ENCODE assay signal across 8 cellular contexts in genomic region chr5:150779397-150780179, GRCh38. TPM values are rescaled to one million over a fixed set of nuclear protein-coding genes. Genes with fewer than 3 reads are reported as not detected.
DNase-seq lines count a peak whose midpoint lies in the region; ATAC-seq, FAIRE-seq and TF ChIP-seq lines count a peak whose summit lies in the region.

No MANE protein-coding gene starts in this region.

- peaks cover 7% of the 10 kb centered on the region for H3K79me1 ChIP-seq in mesenchymal stem cell (replicated peaks; ENCODE audit: low read length, poor library complexity, severe bottlenecking)

- CTCF ChIA-PET in CD8-positive, alpha-beta memory T cell (lab: Charles Lee), result interaction anchor here (0.7 to 4.2 kb wide), 12 partner anchors 9 to 321 kb away, joined by 3 to 41 read pairs (median 5); partner anchors contain the start of genes DCTN4, IRGM and RBM22

- ATAC-seq in HG03159 (IDR thresholded peaks at IDR 0.05; ENCODE audit: unreplicated experiment), result peak; percentile 5

- H3K23ac ChIP-seq in mesenchymal stem cell (ENCODE audit: low read length in 2 of 2), result no peak overlapping the region

- H3K4me3 Mint-ChIP-seq in CD8-positive, alpha-beta memory T cell, result peak overlapping the region; percentile 89 to 98 (median 95)

- in situ Hi-C loops in astrocyte of the cerebellum (cut with HindIII; ENCODE audit: low sequenced_read_pairs), result no loop called here
- in situ Hi-C loops in G401 (cut with HindIII; ENCODE audit: low sequenced_read_pairs), result no loop called here

- peak overlapping the region; percentile 77 to 83 for H3K4ac ChIP-seq in mesenchymal stem cell (ENCODE audit: low read depth in 1 of 2, low read length in 2 of 2)

- H3K18ac ChIP-seq in mesenchymal stem cell (ENCODE audit: low read depth in 1 of 2, low read length in 2 of 2), result peak overlapping the region; percentile 86 to 97

- peak overlapping the region; percentile 59 for H3K27ac ChIP-seq in CD8-positive, alpha-beta memory T cell (ENCODE audit: low read depth, low read length)
- H3K27ac ChIP-seq in mesenchymal stem cell (ENCODE audit: low read length, poor library complexity, severe bottlenecking), result peak overlapping the region; percentile 78

- H3K4me2 ChIP-seq in mesenchymal stem cell (ENCODE audit: low read length, poor library complexity, severe bottlenecking), result peak overlapping the region; percentile 86

- no peaks in the 10 kb centered on the region for H3K27me3 ChIP-seq in CD8-positive, alpha-beta memory T cell (ENCODE audit: insufficient read depth, low read length, poor library complexity, severe bottlenecking)
- no peaks in the 10 kb centered on the region for H3K27me3 ChIP-seq in mesenchymal stem cell (ENCODE audit: control insufficient read depth in 1 of 2, insufficient read depth in 1 of 2, low read length in 2 of 2)

- no peaks in the 10 kb centered on the region for H3K36me3 ChIP-seq in CD8-positive, alpha-beta memory T cell (ENCODE audit: insufficient read depth, low read length)
- peaks cover 0 to 31% of the 10 kb centered on the region in 2 experiments for H3K36me3 ChIP-seq in mesenchymal stem cell (ENCODE audit: control insufficient read depth in 1 of 2, insufficient read depth in 2 of 2, low read depth in 1 of 2, low read length in 2 of 2)

- H2BK12ac ChIP-seq in mesenchymal stem cell (ENCODE audit: low read length in 2 of 2), result peak overlapping the region; percentile 28 to 60

- peak overlapping the region; percentile 93 for H2BK15ac ChIP-seq in mesenchymal stem cell (ENCODE audit: low read depth, poor library complexity, severe bottlenecking)

- H3K4me3 ChIP-seq in CD8-positive, alpha-beta memory T cell (ENCODE audit: low read length), result peak overlapping the region; percentile 67
- H3K4me3 ChIP-seq in astrocyte of the cerebellum (ENCODE audit: low read depth, low read length) (peak overlapping the region; percentile 78), mesenchymal stem cell (ENCODE audit: insufficient read depth in 1 of 2, low read depth in 1 of 2, low read length in 2 of 2) (peak overlapping the region; percentile 75 to 95)

- peak overlapping the region; percentile 86 to 95 (median 92) for H3K27ac Mint-ChIP-seq in CD8-positive, alpha-beta memory T cell

- H3K4me1 Mint-ChIP-seq in CD8-positive, alpha-beta memory T cell, result peaks cover 59 to 71% (median 64%) of the 10 kb centered on the region in 3 donors

- H3K14ac ChIP-seq in mesenchymal stem cell (ENCODE audit: low read length in 2 of 2), result peak overlapping the region in 1 of 2 experiments; percentile 76

- peaks cover 1 to 7% of the 10 kb centered on the region in 2 donors for H3K27me3 Mint-ChIP-seq in CD8-positive, alpha-beta memory T cell

- H2BK120ac ChIP-seq in mesenchymal stem cell (ENCODE audit: low read depth, low read length), result peak overlapping the region; percentile 42

- no peak overlapping the region for H2AFZ ChIP-seq in mesenchymal stem cell (ENCODE audit: low read depth, low read length)

- no peak for FAIRE-seq in GM19239 (lab: Jason Lieb, UNC)

- H3K9me3 ChIP-seq in CD8-positive, alpha-beta memory T cell (ENCODE audit: low read length), result no peaks in the 10 kb centered on the region
- H3K9me3 ChIP-seq in mesenchymal stem cell (ENCODE audit: control insufficient read depth, low read length), result no peaks in the 10 kb centered on the region

- peak overlapping the region; percentile 80 for H4K91ac ChIP-seq in mesenchymal stem cell (ENCODE audit: low read length)

- no peak for DNase-seq in CD8-positive, alpha-beta memory T cell
- DNase-seq in astrocyte of the cerebellum (ENCODE audit: low read depth), result no peak
- peak; percentile 41 for DNase-seq in mesenchymal stem cell
- no peak for DNase-seq in C1 segment of cervical spinal cord (lab: John Stamatoyannopoulos, UW)
- DNase-seq in G401 (ENCODE audit: low spot score), result no peak
- no peak for DNase-seq in NCI-H146 treated with DMSO at 0.1 percent for 48 hours (lab: John Stamatoyannopoulos, UW; ENCODE audit: unreplicated experiment)
- DNase-seq in GM19239 (ENCODE audit: insufficient read length, low spot score), result no peak

- peak overlapping the region; percentile 70 for H4K8ac ChIP-seq in mesenchymal stem cell (ENCODE audit: low read length)

- WGBS in mesenchymal stem cell, result 23% methylated on average over 10 of the region's 13 CpGs

- H2BK5ac ChIP-seq in mesenchymal stem cell (ENCODE audit: low read depth, low read length, poor library complexity, severe bottlenecking), result no peak overlapping the region

- H3K9ac ChIP-seq in mesenchymal stem cell (ENCODE audit: low read length), result peak overlapping the region; percentile 96

- POLR2A ChIA-PET in CD8-positive, alpha-beta memory T cell (lab: Charles Lee), result interaction anchor here (1.9 kb wide), 1 partner anchor 79 kb away, joined by 6 read pairs; the partner anchor contains the start of gene RBM22

- no peak for TF ChIP-seq CTCF in astrocyte of the cerebellum (IDR thresholded peaks at IDR 0.05; ENCODE audit: low read depth, low read length, missing control alignments)

- H3K36me3 Mint-ChIP-seq in CD8-positive, alpha-beta memory T cell, result peaks cover 0 to 4% (median 0%) of the 10 kb centered on the region in 3 donors

- H3K9me3 Mint-ChIP-seq in CD8-positive, alpha-beta memory T cell, result no peaks in the 10 kb centered on the region

- H3K4me1 ChIP-seq in CD8-positive, alpha-beta memory T cell (ENCODE audit: insufficient read depth, low read length), result peaks cover 49% of the 10 kb centered on the region
- peaks cover 28% of the 10 kb centered on the region for H3K4me1 ChIP-seq in mesenchymal stem cell (ENCODE audit: control insufficient read depth, insufficient read depth, low read depth, low read length)

- H2AK5ac ChIP-seq in mesenchymal stem cell (ENCODE audit: low read length, severe bottlenecking), result peak overlapping the region; percentile 38

RNA-seq across cellular contexts. Expression of gene SMIM3, which starts 1.0 kb away (rescaled TPM):
- 10 to 100 TPM; 11.8 to 12.7 TPM for total RNA-seq in CD8-positive, alpha-beta memory T cell
- polyA plus RNA-seq in CD8-positive, alpha-beta memory T cell, result 20.8 TPM
- polyA plus RNA-seq in mesenchymal stem cell (2013, experiment 1 of 2), result 106 TPM
- 108 TPM for polyA plus RNA-seq in mesenchymal stem cell (2013, experiment 2 of 2)
- total RNA-seq in G401 (2014; rRNA removed; shearing (Covaris generic)), result 19.4 and 25.0 TPM in 2 replicates

RNA-seq across cellular contexts. Expression of gene DCTN4, which starts 20.8 kb away (rescaled TPM):
- 10 to 100 TPM; 37.0 to 39.6 TPM for total RNA-seq in CD8-positive, alpha-beta memory T cell
- 10.4 TPM for polyA plus RNA-seq in CD8-positive, alpha-beta memory T cell
- polyA plus RNA-seq in mesenchymal stem cell (2013, experiment 1 of 2), result 29.3 TPM
- 29.6 TPM for polyA plus RNA-seq in mesenchymal stem cell (2013, experiment 2 of 2)
- total RNA-seq in G401 (2014; rRNA removed; shearing (Covaris generic)), result 31.0 and 47.0 TPM in 2 replicates
